Comparison of ENCODE assay signal across 8 cellular contexts in the genomic region with DNA sequence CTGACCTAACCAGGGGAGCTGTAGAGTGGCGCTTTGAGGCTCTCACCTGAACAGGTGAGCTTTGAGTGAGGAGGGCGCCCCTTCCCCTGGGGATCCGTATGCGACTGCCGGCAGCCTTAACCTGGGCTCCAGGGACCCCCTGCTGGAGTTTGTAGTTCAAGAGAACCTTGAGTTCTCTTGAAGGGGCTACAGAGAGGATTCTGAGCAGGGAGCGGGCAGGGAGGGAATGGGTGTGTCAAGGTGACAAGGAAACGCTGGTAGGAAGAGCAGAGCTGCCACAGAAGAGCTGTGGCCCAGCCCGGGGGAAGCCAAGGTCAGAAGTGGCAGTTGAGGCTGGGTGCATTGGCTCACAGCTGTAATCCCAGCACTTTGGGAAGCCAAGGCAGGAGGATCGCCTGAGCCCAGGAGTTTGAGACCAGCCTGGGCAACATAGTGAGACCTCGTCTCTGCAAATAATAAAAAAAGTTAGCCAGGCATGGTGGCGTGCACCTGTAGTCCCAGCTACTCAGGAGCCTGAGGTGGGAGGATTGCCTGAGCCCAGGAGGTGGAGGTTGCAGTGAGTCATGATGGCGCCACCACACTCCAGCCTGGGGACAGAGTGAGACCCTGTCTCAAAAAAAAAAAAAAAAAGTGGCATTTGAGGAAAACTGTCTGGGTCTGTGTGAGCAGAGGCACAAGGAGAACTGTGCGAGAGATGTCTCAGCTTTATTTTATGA. TPM values are rescaled to one million over a fixed set of nuclear protein-coding genes. Genes with fewer than 3 reads are reported as not detected.
A peak's percentile ranks its signal among the peaks of the same experiment; 100 is the strongest.
DNase-seq lines count a peak whose midpoint lies in the region; ATAC-seq and TF ChIP-seq lines count a peak whose summit lies in the region.

No MANE protein-coding gene starts in this region.

- DNase-seq in H9, result peak; percentile 63
- DNase-seq in Peyer's patch, result peak in 2 of 3 donors; percentile 76 to 81
- DNase-seq in left ventricle myocardium inferior, result no peak
- DNase-seq in trophoblast cell, result peak in 1 of 2 donors; percentile 29
- no peak for DNase-seq in MV-4-11 (lab: John Stamatoyannopoulos, UW)

- H3K79me1 ChIP-seq in H9 (ENCODE audit: insufficient read depth, low read depth, low read length, poor library complexity, severe bottlenecking) (no peaks in the 10 kb centered on the region), trophoblast cell (ENCODE audit: low read length) (peaks cover 3% of the 10 kb centered on the region)

- no peak overlapping the region for H3T11ph ChIP-seq in H9 (ENCODE audit: low read length)

- H4K8ac ChIP-seq in H9 (replicated peaks; ENCODE audit: insufficient read length, low read depth, low read length) (no peak overlapping the region), trophoblast cell (ENCODE audit: low read depth, low read length) (no peak overlapping the region)

- H3K9me3 Mint-ChIP-seq in H9, result no peaks in the 10 kb centered on the region

- H2BK120ac ChIP-seq in H9 (ENCODE audit: low read depth, low read length, poor library complexity, severe bottlenecking), result no peak overlapping the region
- no peak overlapping the region for H2BK120ac ChIP-seq in trophoblast cell (ENCODE audit: insufficient read depth, low read length, poor library complexity)

- no CpG with 5 or more reads among the region's 13 CpGs for WGBS in H9 (ENCODE audit: extremely low coverage, insufficient read length, low lambda C conversion rate)
- no CpG with 5 or more reads among the region's 13 CpGs for WGBS in trophoblast cell (ENCODE audit: extremely low coverage, insufficient coverage, insufficient read length)

- no peaks in the 10 kb centered on the region for H4K20me1 ChIP-seq in H9 (ENCODE audit: control insufficient read depth, insufficient read depth, insufficient read length)

- H3K14ac ChIP-seq in H9 (ENCODE audit: insufficient read depth, low read length) (no peak overlapping the region), trophoblast cell (ENCODE audit: low read length) (no peak overlapping the region)

- no peaks in the 10 kb centered on the region for H3K9me3 ChIP-seq in H9 (ENCODE audit: control insufficient read depth, low read depth, low read length)
- no peaks in the 10 kb centered on the region for H3K9me3 ChIP-seq in Peyer's patch
- H3K9me3 ChIP-seq in left ventricle myocardium inferior (replicated peaks), result no peaks in the 10 kb centered on the region
- no peaks in the 10 kb centered on the region for H3K9me3 ChIP-seq in trophoblast cell (ENCODE audit: insufficient read depth, low read depth, low read length)

- intact Hi-C loops in left ventricle myocardium inferior (cut with micrococcal nuclease), result no loop called here

- TF ChIP-seq POLR2A in Peyer's patch (IDR thresholded peaks at IDR 0.05), result peak; percentile 59 to 79

- no peak overlapping the region for H2BK5ac ChIP-seq in H9 (ENCODE audit: insufficient read length, low read length)
- no peak overlapping the region for H2BK5ac ChIP-seq in trophoblast cell (ENCODE audit: low read depth, low read length, poor library complexity)

- H3K27ac ChIP-seq in H9 (ENCODE audit: insufficient read length, low read depth, low read length), result no peak overlapping the region
- H3K27ac ChIP-seq in Peyer's patch, result peak overlapping the region in 3 of 4 donors; percentile 85 to 98 (median 94)
- no peak overlapping the region for H3K27ac ChIP-seq in left ventricle myocardium inferior (replicated peaks)
- no peak overlapping the region for H3K27ac ChIP-seq in trophoblast cell (ENCODE audit: low read depth, low read length)

- no peak overlapping the region for H3K4ac ChIP-seq in H9 (ENCODE audit: low read depth, low read length)
- no peak overlapping the region for H3K4ac ChIP-seq in trophoblast cell (ENCODE audit: low read depth, low read length)

- H3K4me2 ChIP-seq in H9 (ENCODE audit: insufficient read depth, insufficient read length, low read length) (peak overlapping the region; percentile 83), trophoblast cell (ENCODE audit: low read length) (peak overlapping the region; percentile 99)

- no peak overlapping the region for H2BK15ac ChIP-seq in H9 (ENCODE audit: low read depth, low read length)

- H3K4me1 ChIP-seq in H9 (ENCODE audit: insufficient read depth, low read length) (no peaks in the 10 kb centered on the region), Peyer's patch (peaks cover 0 to 42% (median 8%) of the 10 kb centered on the region in 4 donors), left ventricle myocardium inferior (peaks cover 21% of the 10 kb centered on the region), trophoblast cell (ENCODE audit: control insufficient read depth in 1 of 2, insufficient read depth in 2 of 2, low read length in 2 of 2) (peaks cover 9 to 20% of the 10 kb centered on the region in 2 experiments)

- ATAC-seq in HG03442 (IDR thresholded peaks at IDR 0.05; ENCODE audit: unreplicated experiment), result no peak
- ATAC-seq in GM18867 (IDR thresholded peaks at IDR 0.05; ENCODE audit: unreplicated experiment), result no peak
- ATAC-seq in HG02870 (IDR thresholded peaks at IDR 0.05; ENCODE audit: unreplicated experiment), result no peak

- H3K4me3 Mint-ChIP-seq in H9, result peak overlapping the region; percentile 79 to 87

- peak overlapping the region in 1 of 3 experiments; percentile 70; a peak in 1 of 7 replicates for H3K27ac Mint-ChIP-seq in H9

- H2BK12ac ChIP-seq in H9 (ENCODE audit: insufficient read length, low read depth, low read length) (no peak overlapping the region), trophoblast cell (ENCODE audit: low read length) (no peak overlapping the region)

- H3K18ac ChIP-seq in H9 (ENCODE audit: insufficient read length, low read depth, low read length) (no peak overlapping the region), trophoblast cell (ENCODE audit: low read length) (peak overlapping the region; percentile 3)

- H4K91ac ChIP-seq in H9 (ENCODE audit: insufficient read length, low read depth, low read length), result no peak overlapping the region
- no peak overlapping the region for H4K91ac ChIP-seq in trophoblast cell (ENCODE audit: low read depth, low read length)

- no peak overlapping the region for H3K56ac ChIP-seq in H9 (ENCODE audit: insufficient read length, low read depth, low read length)

- no peaks in the 10 kb centered on the region for H3K27me3 ChIP-seq in H9 (ENCODE audit: insufficient read depth, low read length)
- no peaks in the 10 kb centered on the region for H3K27me3 ChIP-seq in Peyer's patch
- H3K27me3 ChIP-seq in left ventricle myocardium inferior (ENCODE audit: low read depth), result no peaks in the 10 kb centered on the region
- H3K27me3 ChIP-seq in trophoblast cell (ENCODE audit: insufficient read depth, low read length), result no peaks in the 10 kb centered on the region

- H3K36me3 Mint-ChIP-seq in H9 (ENCODE audit: insufficient read depth in 1 of 3, low read depth in 3 of 3), result peaks cover 2 to 28% (median 25%) of the 10 kb centered on the region in 3 experiments; a peak in 6 of 7 replicates

- H3K36me3 ChIP-seq in Peyer's patch, result peaks cover 0 to 12% (median 0%) of the 10 kb centered on the region in 3 donors
- H3K36me3 ChIP-seq in left ventricle myocardium inferior, result peaks cover 8% of the 10 kb centered on the region
- peaks cover 7 to 17% of the 10 kb centered on the region in 2 experiments for H3K36me3 ChIP-seq in trophoblast cell (ENCODE audit: control insufficient read depth in 1 of 2, insufficient read depth in 2 of 2, low read length in 2 of 2)

- H4K12ac ChIP-seq in trophoblast cell (ENCODE audit: low read depth, low read length), result no peak overlapping the region

- peaks cover 14% of the 10 kb centered on the region for H3K23me2 ChIP-seq in H9 (ENCODE audit: insufficient read length, low read depth, low read length, poor library complexity, severe bottlenecking)

- H3K4me1 Mint-ChIP-seq in H9, result peaks cover 25 to 30% of the 10 kb centered on the region in 2 experiments

- peaks cover 2% of the 10 kb centered on the region; the same call in 1 of the 2 replicates for H3K27me3 Mint-ChIP-seq in H9 (ENCODE audit: low read depth)

- TF ChIP-seq CTCF in H9 (conservative IDR thresholded peaks at IDR 0.05) (no peak), Peyer's patch (IDR thresholded peaks at IDR 0.05) (no peak), left ventricle myocardium inferior (IDR thresholded peaks at IDR 0.05; ENCODE audit: borderline replicate concordance) (no peak)

- H2AFZ ChIP-seq in H9 (ENCODE audit: low read length) (no peak overlapping the region), trophoblast cell (ENCODE audit: insufficient read depth, low read length, poor library complexity) (no peak overlapping the region)

- H4K5ac ChIP-seq in H9 (ENCODE audit: insufficient read length, low read depth, low read length), result no peak overlapping the region

- H2AK5ac ChIP-seq in H9 (ENCODE audit: insufficient read length, low read length), result no peak overlapping the region
- no peak overlapping the region for H2AK5ac ChIP-seq in trophoblast cell (ENCODE audit: low read length)

- H3K9ac ChIP-seq in H9 (ENCODE audit: extremely low read depth, insufficient read length, low read length) (no peak overlapping the region), trophoblast cell (ENCODE audit: low read length) (peak overlapping the region; percentile 71)

- H3K79me2 ChIP-seq in H9 (ENCODE audit: insufficient read depth, low read length), result no peaks in the 10 kb centered on the region
- no peaks in the 10 kb centered on the region for H3K79me2 ChIP-seq in trophoblast cell (ENCODE audit: control insufficient read depth, insufficient read depth, low read length, poor library complexity)

- H3K23ac ChIP-seq in H9 (ENCODE audit: insufficient read length, low read depth, low read length) (no peak overlapping the region), trophoblast cell (ENCODE audit: low read length) (no peak overlapping the region)

- peak overlapping the region; percentile 72 to 94 (median 88) for H3K4me3 ChIP-seq in Peyer's patch
- peak overlapping the region; percentile 82 for H3K4me3 ChIP-seq in left ventricle myocardium inferior
- H3K4me3 ChIP-seq in trophoblast cell (ENCODE audit: low read depth, low read length), result peak overlapping the region; percentile 82

- H2BK20ac ChIP-seq in H9 (ENCODE audit: low read depth, low read length, poor library complexity, severe bottlenecking), result no peak overlapping the region

RNA-seq across cellular contexts. Expression of a gene that starts 1.2 kb away (rescaled TPM):
- total RNA-seq in H9 (2021) (85.9 and 90.4 TPM in 2 replicates), Peyer's patch (100 to 1,000 TPM; 221 to 563 (median 300) TPM), left ventricle myocardium inferior (2.0 TPM)
- 25.4 and 29.0 TPM in 2 replicates for polyA plus RNA-seq in trophoblast cell (2013)

RNA-seq across cellular contexts. Expression of a gene that starts 10.4 kb away (rescaled TPM):
- total RNA-seq in H9 (2021) (44.5 and 45.5 TPM in 2 replicates), Peyer's patch (10 to 100 TPM; 47.9 to 89.5 (median 80.0) TPM), left ventricle myocardium inferior (6.8 TPM)
- polyA plus RNA-seq in trophoblast cell (2013), result 10.4 and 11.3 TPM in 2 replicates

RNA-seq across cellular contexts. Expression of a gene that starts 11.4 kb away (rescaled TPM):
- total RNA-seq in H9 (2021) (35.2 and 37.0 TPM in 2 replicates), Peyer's patch (10 to 100 TPM; 12.4 to 24.0 (median 17.3) TPM), left ventricle myocardium inferior (34.3 TPM)
- polyA plus RNA-seq in trophoblast cell (2013), result 5.6 and 5.7 TPM in 2 replicates

Comparison
In these comparisons a context has a peak if more than half of its experiments do, and no peak if none do; other contexts are left out.
1. DNase-seq: peak in H9 (single experiment) and Peyer's patch (2 of 3); none in left ventricle myocardium inferior (single experiment) and MV-4-11 (single experiment).
2. H3K27ac ChIP-seq: peak in Peyer's patch (3 of 4); none in H9 (single experiment), left ventricle myocardium inferior (single experiment) and trophoblast cell (single experiment).
3. RNA of a gene that starts 1.2 kb away (total RNA-seq): 221 to 563 TPM in Peyer's patch and 85.9 to 90.4 TPM in H9; 2.0 TPM in left ventricle myocardium inferior (single experiment); every median in the first group is over 10 times any median in the second.
4. Peak in every context shown above with its lines, with median percentiles within 50 percentile points of each other: H3K4me3 ChIP-seq.